14 cellular contexts compared by ENCODE assay signal in genomic region chr2:197028230-197028629, GRCh38.
A peak's percentile ranks its signal among the peaks of the same experiment; 100 is the strongest.
DNase-seq lines count a peak whose midpoint lies in the region; ATAC-seq and TF ChIP-seq lines count a peak whose summit lies in the region.
"Had no signal": no experiment of that assay in that cellular context is flagged by ENCODE, and none has a peak within 500 bp of the region (broad histone marks: within the 10 kb centered on the region; RNA-seq: fewer than 3 reads in every experiment).

No MANE protein-coding gene starts in this region.

- DNase-seq in AG04450 (ENCODE audit: low read depth, low spot score) (peak; percentile 26), GM23248 (peak; percentile 38), T1000 (lab: John Stamatoyannopoulos, UW) (peak; percentile 40), hepatic stellate cell (ENCODE audit: low spot score) (peak; percentile 57), heart right ventricle (no peak)
- no peak for DNase-seq in stimulated activated CD8-positive, alpha-beta memory T cell treated with anti-CD3 and anti-CD28 coated beads, Interleukin-4, amount 100 ng/mL, for 48 hours
- DNase-seq: activated T-cell treated with anti-CD3 and anti-CD28 coated beads for 4 hours; DMS79 treated with DMSO at 0.1 percent for 48 hours; effector memory CD8-positive, alpha-beta T cell; left ventricle myocardium inferior; NCI-H510A treated with DMSO at 0.1 percent for 48 hours had no signal

- H3K27me3 ChIP-seq in AG04450 (ENCODE audit: control insufficient read depth, insufficient read depth, low read length) = no peaks in the 10 kb centered on the region
- H3K27me3 ChIP-seq in GM23248 (replicated peaks; ENCODE audit: insufficient read depth) = no peaks in the 10 kb centered on the region
- no peaks in the 10 kb centered on the region for H3K27me3 ChIP-seq in heart right ventricle

- no peak for ATAC-seq in HG02885 (IDR thresholded peaks at IDR 0.05; ENCODE audit: poor library complexity, unreplicated experiment)
- no peak for ATAC-seq in HG02970 (IDR thresholded peaks at IDR 0.05; ENCODE audit: low FRiP score, unreplicated experiment)
- no peak for ATAC-seq in heart right ventricle
- ATAC-seq: effector memory CD8-positive, alpha-beta T cell; sciatic nerve had no signal

- H3F3A ChIP-seq in GM23248 (ENCODE audit: insufficient read depth) = no peaks in the 10 kb centered on the region

- no peak overlapping the region for H3K9ac ChIP-seq in GM23248

- H3K27ac ChIP-seq in AG04450 (ENCODE audit: low read depth, low read length) (no peak overlapping the region), GM23248 (no peak overlapping the region), heart right ventricle (no peak overlapping the region)
- H3K27ac ChIP-seq: left ventricle myocardium inferior had no signal

- no peaks in the 10 kb centered on the region for H3K36me3 ChIP-seq in GM23248 (ENCODE audit: low read depth)
- peaks cover 0 to 48% (median 0%) of the 10 kb centered on the region in 9 donors for H3K36me3 ChIP-seq in heart right ventricle

- 56 to 68% methylated on average over 4 of the region's 4 CpGs for WGBS in GM23248 (ENCODE audit: low coverage in 1 of 2, low lambda C conversion rate in 2 of 2, missing lambda C conversion rate in 2 of 2), 2 experiments
- 51 to 54% methylated on average over 4 of the region's 4 CpGs for WGBS in heart right ventricle, 2 donors

- intact Hi-C loops in heart right ventricle (cut with DNase I) = no loop called here

- POLR2A ChIA-PET in AG04450 (lab: Yijun Ruan, JAX) = no interaction called here

- in situ Hi-C loops in GM23248 (cut with MboI) = no loop called here

- no peaks in the 10 kb centered on the region for H3K9me3 ChIP-seq in AG04450 (ENCODE audit: control insufficient read depth, insufficient read depth, low read length)
- H3K9me3 ChIP-seq in GM23248 (ENCODE audit: low read depth) = no peaks in the 10 kb centered on the region
- no peaks in the 10 kb centered on the region for H3K9me3 ChIP-seq in heart right ventricle

- no peaks in the 10 kb centered on the region for H3K79me2 ChIP-seq in GM23248 (ENCODE audit: insufficient read depth)

- H2AFZ ChIP-seq in GM23248 = no peak overlapping the region

- H4K20me1 ChIP-seq in GM23248 (ENCODE audit: insufficient read depth) = no peaks in the 10 kb centered on the region

- CTCF ChIA-PET in AG04450 (lab: Charles Lee) = interaction anchor here (0.7 to 1.5 kb wide), 8 partner anchors 11 to 140 kb away, joined by 3 to 7 read pairs (median 3); no protein-coding TSS in a partner anchor

- TF ChIP-seq CTCF in AG04450 (IDR thresholded peaks at IDR 0.05; ENCODE audit: low read depth, low read length) = no peak
- TF ChIP-seq CTCF in heart right ventricle (IDR thresholded peaks at IDR 0.05) = no peak

- no peaks in the 10 kb centered on the region for H3K9me2 ChIP-seq in GM23248 (ENCODE audit: insufficient read depth)

- H3K4me1 ChIP-seq in GM23248 (ENCODE audit: insufficient read depth) (no peaks in the 10 kb centered on the region), heart right ventricle (peaks cover 0 to 6% (median 0%) of the 10 kb centered on the region in 9 donors)

- H3K4me2 ChIP-seq in GM23248 (ENCODE audit: unreplicated experiment) = no peak overlapping the region

- no peak overlapping the region for H3K4me3 ChIP-seq in AG04450 (ENCODE audit: low read depth, low read length)
- no peak overlapping the region for H3K4me3 ChIP-seq in GM23248
- H3K4me3 ChIP-seq in heart right ventricle = no peak overlapping the region
- H3K4me3 ChIP-seq: left ventricle myocardium inferior had no signal

Comparison
In these comparisons a context has a peak if more than half of its experiments do, and no peak if none do; other contexts are left out.
1. DNase-seq: peak in AG04450 (single experiment), GM23248 (single experiment), T1000 (single experiment) and hepatic stellate cell (single experiment); none in stimulated activated CD8-positive, alpha-beta memory T cell treated with anti-CD3 and anti-CD28 coated beads, Interleukin-4, amount 100 ng/mL, for 48 hours (single experiment) and heart right ventricle (0 of 2).